1 cellular context compared by ENCODE assay signal in genomic region chr3:39153977-39154299, GRCh38.
TF ChIP-seq lines count a peak whose summit lies in the region.

No MANE protein-coding gene starts in this region.

TF ChIP-seq in H1, 55 proteins besides CTCF, POLR2A, EP300 and RAD21:
- TF ChIP-seq POLR2AphosphoS5 (IDR thresholded peaks at IDR 0.05; ENCODE audit: low read depth, low read length): no peak
- TF ChIP-seq GTF2F1 (IDR thresholded peaks at IDR 0.05; ENCODE audit: borderline replicate concordance, low read depth, low read length): no peak
- no peak for TF ChIP-seq CHD2 (IDR thresholded peaks at IDR 0.05; ENCODE audit: low read length)
- no peak for TF ChIP-seq SIX5 (IDR thresholded peaks at IDR 0.05; ENCODE audit: low read depth, low read length)
- no peak for TF ChIP-seq NANOG (IDR thresholded peaks at IDR 0.05; ENCODE audit: insufficient read depth, low read depth, low read length, poor library complexity, severe bottlenecking)
- no peak for TF ChIP-seq TAF1 (IDR thresholded peaks at IDR 0.05; ENCODE audit: low read depth, low read length)
- TF ChIP-seq SIN3A (conservative IDR thresholded peaks at IDR 0.05 in 1 of 2, IDR thresholded peaks at IDR 0.05 in 1 of 2; ENCODE audit: low read depth in 1 of 2, low read length in 2 of 2): no peak
- TF ChIP-seq CHD1 (IDR thresholded peaks at IDR 0.05; ENCODE audit: low read depth, low read length): no peak
- TF ChIP-seq KDM4A (IDR thresholded peaks at IDR 0.05; ENCODE audit: low read depth, low read length, severe bottlenecking): no peak
- no peak for TF ChIP-seq CBX8 (IDR thresholded peaks at IDR 0.05; ENCODE audit: borderline replicate concordance, low read depth, low read length)
- no peak for TF ChIP-seq ATF3 (IDR thresholded peaks at IDR 0.05; ENCODE audit: insufficient read depth, low read depth, low read length)
- TF ChIP-seq TEAD4 (IDR thresholded peaks at IDR 0.05; ENCODE audit: low read depth, low read length): no peak
- no peak for TF ChIP-seq HDAC6 (IDR thresholded peaks at IDR 0.05; ENCODE audit: low read depth, low read length)
- no peak for TF ChIP-seq ZNF274 (IDR thresholded peaks at IDR 0.05; ENCODE audit: borderline replicate concordance, extremely low read depth, low read length)
- no peak for TF ChIP-seq KDM1A (IDR thresholded peaks at IDR 0.05; ENCODE audit: borderline replicate concordance, low read length)
